8 cellular contexts compared by ENCODE assay signal in the genomic region with DNA sequence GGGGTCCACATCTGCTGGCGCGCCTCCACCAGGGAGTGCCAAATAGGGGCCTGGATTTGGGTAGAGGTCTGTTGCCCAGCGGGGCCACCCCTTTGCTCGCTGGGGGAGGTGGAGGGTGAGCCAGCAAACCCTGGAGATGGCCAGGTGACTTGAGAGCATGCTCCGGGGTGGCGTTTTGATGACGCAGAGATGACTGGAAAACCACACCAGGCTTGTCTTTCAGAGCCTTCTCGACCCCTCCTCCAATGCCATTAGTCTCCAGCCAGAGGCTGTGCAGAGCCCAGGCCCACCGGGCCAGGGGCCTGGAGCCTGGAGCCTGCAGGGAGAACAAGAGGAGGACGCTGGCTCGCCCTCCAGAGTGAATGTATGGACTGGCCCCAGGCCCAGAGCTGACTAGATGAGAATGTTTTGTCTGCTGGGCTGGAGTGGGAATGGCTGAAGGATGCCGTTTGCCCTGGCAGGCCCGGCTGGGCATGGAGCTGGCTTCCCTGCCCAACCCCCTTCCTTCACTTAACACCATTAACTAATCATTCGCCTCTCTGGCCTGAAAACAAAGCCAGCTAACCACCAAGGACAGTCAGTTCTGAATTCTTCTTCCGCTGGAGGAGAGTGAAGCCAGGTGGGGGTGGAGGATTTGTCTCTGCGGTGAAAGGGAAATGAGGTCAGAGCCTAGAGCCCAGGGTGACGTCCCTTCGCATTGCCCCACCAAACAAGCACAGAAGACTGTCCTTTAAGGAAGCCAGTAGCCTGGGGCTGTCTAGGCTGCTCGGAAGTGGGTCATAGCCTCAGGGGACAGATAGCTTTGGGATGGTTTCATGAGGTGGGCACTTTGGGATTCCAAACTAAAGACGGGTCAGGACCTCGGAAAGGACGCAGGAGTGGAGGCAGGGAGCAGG. TPM values are rescaled to one million over a fixed set of nuclear protein-coding genes. Genes with fewer than 3 reads are reported as not detected.
DNase-seq lines count a peak whose midpoint lies in the region; ATAC-seq and TF ChIP-seq lines count a peak whose summit lies in the region.

No MANE protein-coding gene starts in this region.

- peak overlapping the region; percentile 27 for H3K4me3 Mint-ChIP-seq in activated CD4-positive, alpha-beta memory T cell treated with anti-CD3 and anti-CD28 coated beads for 36 hours
- peak overlapping the region; percentile 45 for H3K4me3 Mint-ChIP-seq in stimulated activated memory B cell treated with anti-CD40 and anti-IgM and Interleukin-4, amounts not matched to agents 10 μg/mL and 1 μg/mL and 100 μg/mL, for 72 hours

- TF ChIP-seq CTCF in AG10803 (conservative IDR thresholded peaks at IDR 0.05; ENCODE audit: low read length) (no peak), HEK293 (tag by site-specific recombination; IDR thresholded peaks at IDR 0.05) (no peak)

- no peaks in the 10 kb centered on the region for H3K36me3 Mint-ChIP-seq in activated CD4-positive, alpha-beta memory T cell treated with anti-CD3 and anti-CD28 coated beads for 36 hours
- no peaks in the 10 kb centered on the region for H3K36me3 Mint-ChIP-seq in stimulated activated memory B cell treated with anti-CD40 and anti-IgM and Interleukin-4, amounts not matched to agents 10 μg/mL and 1 μg/mL and 100 μg/mL, for 72 hours

- H3K27me3 Mint-ChIP-seq in activated CD4-positive, alpha-beta memory T cell treated with anti-CD3 and anti-CD28 coated beads for 36 hours, result peaks cover 15% of the 10 kb centered on the region
- H3K27me3 Mint-ChIP-seq in stimulated activated memory B cell treated with anti-CD40 and anti-IgM and Interleukin-4, amounts not matched to agents 10 μg/mL and 1 μg/mL and 100 μg/mL, for 72 hours, result peaks cover 52% of the 10 kb centered on the region

- peak overlapping the region; percentile 49 for H3K27ac Mint-ChIP-seq in activated CD4-positive, alpha-beta memory T cell treated with anti-CD3 and anti-CD28 coated beads for 36 hours
- peak overlapping the region; percentile 28 for H3K27ac Mint-ChIP-seq in stimulated activated memory B cell treated with anti-CD40 and anti-IgM and Interleukin-4, amounts not matched to agents 10 μg/mL and 1 μg/mL and 100 μg/mL, for 72 hours

- DNase-seq in AG10803 (ENCODE audit: low read depth) (peak; percentile 60), right cardiac atrium (peak; percentile 50 to 70 (median 69)), NCI-H2227 treated with DMSO at 0.1 percent for 48 hours (lab: John Stamatoyannopoulos, UW) (no peak), NCI-H1930 (lab: John Stamatoyannopoulos, UW) (no peak), LoVo (ENCODE audit: low spot score) (no peak)
- DNase-seq in activated CD4-positive, alpha-beta memory T cell treated with anti-CD3 and anti-CD28 coated beads for 36 hours, result peak; percentile 73

- H3K9me3 ChIP-seq in HEK293 (ENCODE audit: control insufficient read depth, insufficient read depth, low read depth, low read length) (no peaks in the 10 kb centered on the region), right cardiac atrium (ENCODE audit: control insufficient read depth, low read length) (no peaks in the 10 kb centered on the region)

- peak; percentile 2 to 35 for ATAC-seq in right cardiac atrium
- ATAC-seq in stimulated activated memory B cell treated with anti-CD40 and anti-IgM and Interleukin-4, amounts not matched to agents 10 μg/mL and 1 μg/mL and 100 μg/mL, for 72 hours, result peak; percentile 44

- H3K27ac ChIP-seq in HEK293 (ENCODE audit: extremely low read depth, low read depth, low read length), result no peak overlapping the region
- peak overlapping the region; percentile 90 for H3K27ac ChIP-seq in right cardiac atrium (ENCODE audit: low read length)

- intact Hi-C loops in activated CD4-positive, alpha-beta memory T cell treated with anti-CD3 and anti-CD28 coated beads for 36 hours (cut with micrococcal nuclease), result loop anchor here (5.0 kb wide), 1 partner anchor 36 kb away; no protein-coding TSS in a partner anchor
- intact Hi-C loops in right cardiac atrium (cut with DNase I), result loop anchor here in 1 of 4 donors (10.0 kb wide), 1 partner anchor 114 kb away; the partner anchor contains the start of gene CBL

- H3K9me3 Mint-ChIP-seq in activated CD4-positive, alpha-beta memory T cell treated with anti-CD3 and anti-CD28 coated beads for 36 hours, result no peaks in the 10 kb centered on the region
- H3K9me3 Mint-ChIP-seq in stimulated activated memory B cell treated with anti-CD40 and anti-IgM and Interleukin-4, amounts not matched to agents 10 μg/mL and 1 μg/mL and 100 μg/mL, for 72 hours, result no peaks in the 10 kb centered on the region

- H3K27me3 ChIP-seq in right cardiac atrium (ENCODE audit: control insufficient read depth, insufficient read depth), result no peaks in the 10 kb centered on the region

- 47% methylated on average over 22 of the region's 22 CpGs for WGBS in right cardiac atrium

- H3K4me3 ChIP-seq in AG10803 (ENCODE audit: low read length), result no peak overlapping the region
- no peak overlapping the region for H3K4me3 ChIP-seq in HEK293 (ENCODE audit: low read depth, low read length)
- no peak overlapping the region for H3K4me3 ChIP-seq in right cardiac atrium (ENCODE audit: low read length)

- POLR2A ChIA-PET in HEK293 (lab: Yijun Ruan, JAX), result interaction anchor here (0.9 to 4.4 kb wide), 9 partner anchors 11 to 227 kb away, joined by 3 to 35 read pairs (median 4); partner anchors contain the start of genes CBL, HINFP and RNF26
- POLR2A ChIA-PET in activated CD4-positive, alpha-beta memory T cell treated with anti-CD3 and anti-CD28 coated beads for 36 hours (lab: Charles Lee), result interaction anchor here (0.9 kb wide), 1 partner anchor 10 kb away, joined by 4 read pairs; no protein-coding TSS in a partner anchor

- H3K4me1 ChIP-seq in HEK293 (ENCODE audit: control insufficient read depth, insufficient read depth, low read length), result no peaks in the 10 kb centered on the region; the same call in 1 of the 2 replicates
- peaks cover 13% of the 10 kb centered on the region for H3K4me1 ChIP-seq in right cardiac atrium (ENCODE audit: control insufficient read depth, insufficient read depth, low read length)

- H3K36me3 ChIP-seq in HEK293 (ENCODE audit: control insufficient read depth in 2 of 2, insufficient read depth in 1 of 2, low read length in 2 of 2), result peaks cover 0 to 10% of the 10 kb centered on the region in 2 experiments; a peak in 1 of 3 replicates

- H3K4me1 Mint-ChIP-seq in activated CD4-positive, alpha-beta memory T cell treated with anti-CD3 and anti-CD28 coated beads for 36 hours (ENCODE audit: low read depth), result peaks cover 29% of the 10 kb centered on the region
- H3K4me1 Mint-ChIP-seq in stimulated activated memory B cell treated with anti-CD40 and anti-IgM and Interleukin-4, amounts not matched to agents 10 μg/mL and 1 μg/mL and 100 μg/mL, for 72 hours, result peaks cover 66% of the 10 kb centered on the region

- CTCF ChIA-PET in HEK293 (lab: Yijun Ruan, JAX), result interaction anchor here (0.6 to 15.8 kb wide), 14 partner anchors 9 to 304 kb away, joined by 3 to 151 read pairs (median 4); partner anchors contain the start of genes C1QTNF5 and CBL
- CTCF ChIA-PET in activated CD4-positive, alpha-beta memory T cell treated with anti-CD3 and anti-CD28 coated beads for 36 hours (lab: Charles Lee), result interaction anchor here (1.2 to 9.5 kb wide), 4 partner anchors 11 to 113 kb away, joined by 3 to 139 read pairs (median 11); partner anchors contain the start of genes CBL and USP2

TF ChIP-seq in HEK293, 187 proteins besides CTCF, POLR2A, EP300 and RAD21:
- 0 out of 2 replicates have a peak, but pooled peaks have one; percentile 19 for TF ChIP-seq ZBTB17 (tag by site-specific recombination; IDR thresholded peaks at IDR 0.05)
- TF ChIP-seq KLF1 (tag by site-specific recombination; IDR thresholded peaks at IDR 0.05), result no peak

RNA-seq across cellular contexts. Expression of gene MCAM, which starts 1.6 kb away (rescaled TPM):
- total RNA-seq in activated CD4-positive, alpha-beta memory T cell treated with anti-CD3 and anti-CD28 coated beads for 36 hours, result 1 to 10 TPM; 6.9 to 8.2 TPM
- 100 to 1,000 TPM in 2 of 4 donors, 10 to 100 TPM in 2; 95.1 to 127 (median 104) TPM for total RNA-seq in right cardiac atrium
- polyA plus RNA-seq in right cardiac atrium, result 97.2 TPM

RNA-seq across cellular contexts. Expression of gene RNF26, which starts 15.8 kb away (rescaled TPM):
- total RNA-seq in activated CD4-positive, alpha-beta memory T cell treated with anti-CD3 and anti-CD28 coated beads for 36 hours, result 10 to 100 TPM; 33.7 to 35.2 TPM
- 10 to 100 TPM; 12.7 to 19.6 (median 15.2) TPM for total RNA-seq in right cardiac atrium
- 9.7 TPM for polyA plus RNA-seq in right cardiac atrium

RNA-seq across cellular contexts. Expression of gene C1QTNF5, which starts 22.2 kb away (rescaled TPM):
- not detected for total RNA-seq in activated CD4-positive, alpha-beta memory T cell treated with anti-CD3 and anti-CD28 coated beads for 36 hours
- 10 to 100 TPM; 21.4 to 31.0 (median 24.1) TPM for total RNA-seq in right cardiac atrium
- polyA plus RNA-seq in right cardiac atrium, result 27.1 TPM

RNA-seq across cellular contexts. Expression of gene MFRP, which starts 28.0 kb away (rescaled TPM):
- total RNA-seq in activated CD4-positive, alpha-beta memory T cell treated with anti-CD3 and anti-CD28 coated beads for 36 hours, result not detected
- under 1 TPM in 1 of 4 donors, not detected in 3; 0.06 TPM for total RNA-seq in right cardiac atrium
- polyA plus RNA-seq in right cardiac atrium, result 0.02 TPM

Comparison
In these comparisons a context has a peak if more than half of its experiments do, and no peak if none do; other contexts are left out.
1. DNase-seq: peak in AG10803 (single experiment), activated CD4-positive, alpha-beta memory T cell treated with anti-CD3 and anti-CD28 coated beads for 36 hours (single experiment) and right cardiac atrium (3 of 3); none in NCI-H2227 treated with DMSO at 0.1 percent for 48 hours (single experiment), NCI-H1930 (0 of 2) and LoVo (single experiment).
2. RNA of gene MCAM, which starts 1.6 kb away (total RNA-seq): 95.1 to 127 TPM in right cardiac atrium; 6.9 to 8.2 TPM in activated CD4-positive, alpha-beta memory T cell treated with anti-CD3 and anti-CD28 coated beads for 36 hours; every median in the first group is over 10 times any median in the second.
3. RNA of gene C1QTNF5, which starts 22.2 kb away (total RNA-seq): 21.4 to 31.0 TPM in right cardiac atrium; not detected in activated CD4-positive, alpha-beta memory T cell treated with anti-CD3 and anti-CD28 coated beads for 36 hours; every median in the first group is over 10 times any median in the second.